12 cellular contexts compared by ENCODE assay signal in genomic region chr19:90678-91077, GRCh38. TPM values are rescaled to one million over a fixed set of nuclear protein-coding genes. Genes with fewer than 3 reads are reported as not detected.
"Had no signal": no experiment of that assay in that cellular context is flagged by ENCODE, and none has a peak within 500 bp of the region (broad histone marks: within the 10 kb centered on the region; RNA-seq: fewer than 3 reads in every experiment).

No MANE protein-coding gene starts in this region.

RNA-seq across cellular contexts. Expression of gene OR4F17, which starts 16.2 kb away (rescaled TPM):
- total RNA-seq: activated CD4-positive, alpha-beta memory T cell treated with anti-CD3 and anti-CD28 coated beads for 36 hours; activated CD4-positive, alpha-beta T cell treated with anti-CD3 and anti-CD28 coated beads for 36 hours; activated naive CD8-positive, alpha-beta T cell treated with anti-CD3 and anti-CD28 coated beads for 36 hours; activated T-cell treated with anti-CD3 and anti-CD28 coated beads, Interleukin-2, amount 50 U/mL, for 72 hours; activated T-helper 17 cell treated with anti-CD3 and anti-CD28 coated beads, Interleukin-2, amount 50 U/mL, for 72 hours; aorta; MCF 10A; PC-9; Right ventricle myocardium inferior; SK-MEL-5; T-cell; T-helper 17 cell had no signal
- polyA plus RNA-seq: aorta had no signal
